ENCODE assay signal across 1 cellular context in the genomic region with DNA sequence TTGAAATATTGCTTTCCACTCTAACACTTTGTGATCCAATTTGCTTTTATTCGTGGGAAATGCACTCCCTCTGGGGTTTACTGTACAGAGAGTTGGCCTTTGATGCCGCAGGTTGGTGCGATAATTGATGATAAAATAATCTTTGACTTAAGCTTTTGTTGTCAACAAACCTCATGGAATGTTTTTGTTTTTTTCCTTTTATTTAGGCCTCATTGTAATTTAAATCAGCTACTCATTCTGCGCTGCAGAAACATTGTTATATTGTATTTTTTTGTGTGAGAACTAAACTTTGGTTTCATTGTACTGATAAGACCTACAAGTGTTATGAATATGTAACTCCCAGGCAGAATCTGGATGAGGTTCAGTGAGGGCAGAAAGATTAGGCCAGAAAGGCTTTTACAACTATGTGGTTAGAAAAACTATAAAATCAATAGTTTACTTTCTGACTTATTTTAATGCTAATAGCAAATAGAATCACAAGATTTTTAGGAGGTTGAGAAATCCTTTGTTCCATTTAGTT.
TF ChIP-seq lines count a peak whose summit lies in the region.

No MANE protein-coding gene starts in this region.

TF ChIP-seq in endothelial cell of umbilical vein, 7 proteins besides CTCF, POLR2A, EP300 and RAD21 (continued from another document):
- TF ChIP-seq, protein P1, sequence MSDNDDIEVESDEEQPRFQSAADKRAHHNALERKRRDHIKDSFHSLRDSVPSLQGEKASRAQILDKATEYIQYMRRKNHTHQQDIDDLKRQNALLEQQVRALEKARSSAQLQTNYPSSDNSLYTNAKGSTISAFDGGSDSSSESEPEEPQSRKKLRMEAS (IDR thresholded peaks at IDR 0.05; ENCODE audit: insufficient read depth, insufficient read length) = no peak
